In the genomic region with DNA sequence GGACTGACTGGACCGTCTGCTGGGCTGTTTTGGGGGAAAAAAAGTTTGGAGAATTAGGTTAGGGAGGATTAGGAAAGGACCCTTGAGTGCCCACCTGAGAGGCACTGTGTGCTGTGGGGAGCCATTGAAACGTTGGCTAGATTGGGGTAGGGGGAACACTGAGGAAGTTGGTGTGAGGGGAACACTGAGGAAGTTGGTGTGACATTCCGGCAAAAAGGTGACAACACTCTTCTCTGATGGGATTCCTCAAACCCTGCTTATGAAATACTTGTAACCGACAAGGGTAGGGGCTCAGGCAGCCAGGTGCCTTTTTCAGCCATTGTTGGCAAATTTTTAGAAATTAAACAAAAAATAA, we compare ENCODE assay signal across 8 cellular contexts. TPM values are rescaled to one million over a fixed set of nuclear protein-coding genes. Genes with fewer than 3 reads are reported as not detected.
DNase-seq lines count a peak whose midpoint lies in the region; ATAC-seq and TF ChIP-seq lines count a peak whose summit lies in the region.

No MANE protein-coding gene starts in this region.

- 7 to 23% methylated on average over 4 of the region's 4 CpGs for WGBS in testis, 2 donors

- H3K27ac ChIP-seq in layer of hippocampus (ENCODE audit: low read depth, low read length) (peak overlapping the region; percentile 98), testis (peak overlapping the region; percentile 98 to 99)

- H3K4me1 Mint-ChIP-seq in activated CD4-positive, alpha-beta T cell treated with anti-CD3 and anti-CD28 coated beads, Interleukin-2, amount 10 ng/mL, durations not matched to agents 24 days and 14 days: peaks cover 12% of the 10 kb centered on the region

- H3K27me3 Mint-ChIP-seq in activated CD4-positive, alpha-beta T cell treated with anti-CD3 and anti-CD28 coated beads, Interleukin-2, amount 10 ng/mL, durations not matched to agents 24 days and 14 days: peaks cover 19% of the 10 kb centered on the region

- DNase-seq in activated CD4-positive, alpha-beta T cell treated with anti-CD3 and anti-CD28 coated beads, Interleukin-2, amount 10 ng/mL, durations not matched to agents 24 days and 14 days: no peak
- no peak for DNase-seq in activated CD4-positive, alpha-beta T cell treated with anti-CD3 and anti-CD28 coated beads for 48 hours
- no peak for DNase-seq in adipocyte (ENCODE audit: low read depth)
- DNase-seq in testis: no peak
- DNase-seq in COLO668 (lab: John Stamatoyannopoulos, UW; ENCODE audit: unreplicated experiment): no peak
- DNase-seq in NCI-H1092 treated with DMSO at 0.1 percent for 48 hours (lab: John Stamatoyannopoulos, UW): no peak

- H3K36me3 ChIP-seq in adipocyte (ENCODE audit: control insufficient read depth, insufficient read depth, low read length, severe bottlenecking) (no peaks in the 10 kb centered on the region), testis (ENCODE audit: low read depth, missing control alignments) (no peaks in the 10 kb centered on the region)

- intact Hi-C loops in activated CD4-positive, alpha-beta T cell treated with anti-CD3 and anti-CD28 coated beads, Interleukin-2, amount 10 ng/mL, durations not matched to agents 24 days and 14 days (cut with micrococcal nuclease): loop anchor here (10.0 kb wide), 1 partner anchor 379 kb away; the partner anchor contains the start of gene SRA1
- intact Hi-C loops in testis (cut with DNase I; ENCODE audit: low total_unique reads): no loop called here

- no peak for TF ChIP-seq POLR2A in testis (IDR thresholded peaks at IDR 0.05)

- ATAC-seq in HG03439 (IDR thresholded peaks at IDR 0.05; ENCODE audit: unreplicated experiment): no peak

- TF ChIP-seq CTCF in testis (IDR thresholded peaks at IDR 0.05): no peak

- H3K9me3 Mint-ChIP-seq in activated CD4-positive, alpha-beta T cell treated with anti-CD3 and anti-CD28 coated beads, Interleukin-2, amount 10 ng/mL, durations not matched to agents 24 days and 14 days: no peaks in the 10 kb centered on the region

- H3K36me3 Mint-ChIP-seq in activated CD4-positive, alpha-beta T cell treated with anti-CD3 and anti-CD28 coated beads, Interleukin-2, amount 10 ng/mL, durations not matched to agents 24 days and 14 days (ENCODE audit: low read depth): no peaks in the 10 kb centered on the region

- H3K27me3 ChIP-seq in adipocyte (replicated peaks; ENCODE audit: control insufficient read depth, insufficient read depth, low read length) (no peaks in the 10 kb centered on the region), layer of hippocampus (ENCODE audit: control insufficient read depth, insufficient read depth, low read length) (no peaks in the 10 kb centered on the region), testis (no peaks in the 10 kb centered on the region)

- H3K9ac ChIP-seq in adipocyte (ENCODE audit: low read length): peak overlapping the region; percentile 94

- H3K4me3 ChIP-seq in adipocyte (ENCODE audit: low read length): peak overlapping the region; percentile 92
- peak overlapping the region; percentile 88 to 96 for H3K4me3 ChIP-seq in testis

- H3K4me1 ChIP-seq in adipocyte (ENCODE audit: control insufficient read depth, insufficient read depth, low read length): peaks cover 46% of the 10 kb centered on the region
- peaks cover 14% of the 10 kb centered on the region for H3K4me1 ChIP-seq in testis

- H3K27ac Mint-ChIP-seq in activated CD4-positive, alpha-beta T cell treated with anti-CD3 and anti-CD28 coated beads, Interleukin-2, amount 10 ng/mL, durations not matched to agents 24 days and 14 days: peak overlapping the region; percentile 78

- H3K9me3 ChIP-seq in adipocyte (ENCODE audit: control insufficient read depth, low read length) (no peaks in the 10 kb centered on the region), testis (no peaks in the 10 kb centered on the region)

- peak overlapping the region; percentile 95 for H3K4me3 Mint-ChIP-seq in activated CD4-positive, alpha-beta T cell treated with anti-CD3 and anti-CD28 coated beads, Interleukin-2, amount 10 ng/mL, durations not matched to agents 24 days and 14 days

RNA-seq across cellular contexts. Expression of gene CYSTM1, which starts 1.0 kb away (rescaled TPM):
- total RNA-seq in activated CD4-positive, alpha-beta T cell treated with anti-CD3 and anti-CD28 coated beads, Interleukin-2, amount 10 ng/mL, durations not matched to agents 24 days and 14 days: 17.2 and 17.3 TPM in 2 replicates
- 10 to 100 TPM; 33.5 to 43.6 TPM for total RNA-seq in testis
- 115 TPM for polyA plus RNA-seq in testis (ENCODE audit: insufficient read depth, low read depth, low replicate concordance)

RNA-seq across cellular contexts. Expression of gene IGIP, which starts 50.3 kb away (rescaled TPM):
- 2.8 TPM in 2 replicates for total RNA-seq in activated CD4-positive, alpha-beta T cell treated with anti-CD3 and anti-CD28 coated beads, Interleukin-2, amount 10 ng/mL, durations not matched to agents 24 days and 14 days
- total RNA-seq in testis: 10 to 100 TPM; 11.1 to 12.1 TPM
- 7.1 TPM for polyA plus RNA-seq in testis (ENCODE audit: insufficient read depth, low read depth, low replicate concordance)
